Comparison of ENCODE assay signal across 8 cellular contexts in genomic region chr11:112962854-112963367, GRCh38. TPM values are rescaled to one million over a fixed set of nuclear protein-coding genes. Genes with fewer than 3 reads are reported as not detected.
A peak's percentile ranks its signal among the peaks of the same experiment; 100 is the strongest.
DNase-seq lines count a peak whose midpoint lies in the region; TF ChIP-seq lines count a peak whose summit lies in the region.

No MANE protein-coding gene starts in this region.

- peaks cover 64% of the 10 kb centered on the region for H3K27me3 Mint-ChIP-seq in activated CD4-positive, alpha-beta T cell treated with anti-CD3 and anti-CD28 coated beads, Interleukin-2, amount 10 ng/mL, durations not matched to agents 24 days and 14 days
- peaks cover 65% of the 10 kb centered on the region for H3K27me3 Mint-ChIP-seq in stimulated activated naive CD8-positive, alpha-beta T cell treated with anti-CD3 and anti-CD28 coated beads, Interleukin-15, Interleukin-2, amounts not matched to agents 100 ng/mL and 50 ng/mL, for 24 hours

- peak overlapping the region; percentile 82 for H3K4me3 Mint-ChIP-seq in activated CD4-positive, alpha-beta T cell treated with anti-CD3 and anti-CD28 coated beads, Interleukin-2, amount 10 ng/mL, durations not matched to agents 24 days and 14 days
- peak overlapping the region; percentile 80 for H3K4me3 Mint-ChIP-seq in stimulated activated naive CD8-positive, alpha-beta T cell treated with anti-CD3 and anti-CD28 coated beads, Interleukin-15, Interleukin-2, amounts not matched to agents 100 ng/mL and 50 ng/mL, for 24 hours

- peak overlapping the region; percentile 53 for H3K4me3 ChIP-seq in choroid plexus epithelial cell (ENCODE audit: low read depth, low read length)
- H3K4me3 ChIP-seq in effector memory CD4-positive, alpha-beta T cell (ENCODE audit: insufficient read depth, low read depth, low read length, poor library complexity, severe bottlenecking): no peak overlapping the region

- no peak overlapping the region for H3K27ac Mint-ChIP-seq in activated CD4-positive, alpha-beta T cell treated with anti-CD3 and anti-CD28 coated beads, Interleukin-2, amount 10 ng/mL, durations not matched to agents 24 days and 14 days
- H3K27ac Mint-ChIP-seq in stimulated activated naive CD8-positive, alpha-beta T cell treated with anti-CD3 and anti-CD28 coated beads, Interleukin-15, Interleukin-2, amounts not matched to agents 100 ng/mL and 50 ng/mL, for 24 hours: no peak overlapping the region

- intact Hi-C loops in activated CD4-positive, alpha-beta T cell treated with anti-CD3 and anti-CD28 coated beads, Interleukin-2, amount 10 ng/mL, durations not matched to agents 24 days and 14 days (cut with micrococcal nuclease): no loop called here

- H3K4me1 Mint-ChIP-seq in activated CD4-positive, alpha-beta T cell treated with anti-CD3 and anti-CD28 coated beads, Interleukin-2, amount 10 ng/mL, durations not matched to agents 24 days and 14 days: peaks cover 12% of the 10 kb centered on the region
- peaks cover 14% of the 10 kb centered on the region for H3K4me1 Mint-ChIP-seq in stimulated activated naive CD8-positive, alpha-beta T cell treated with anti-CD3 and anti-CD28 coated beads, Interleukin-15, Interleukin-2, amounts not matched to agents 100 ng/mL and 50 ng/mL, for 24 hours (ENCODE audit: low read depth)

- H3K36me3 Mint-ChIP-seq in activated CD4-positive, alpha-beta T cell treated with anti-CD3 and anti-CD28 coated beads, Interleukin-2, amount 10 ng/mL, durations not matched to agents 24 days and 14 days (ENCODE audit: low read depth): no peaks in the 10 kb centered on the region
- H3K36me3 Mint-ChIP-seq in stimulated activated naive CD8-positive, alpha-beta T cell treated with anti-CD3 and anti-CD28 coated beads, Interleukin-15, Interleukin-2, amounts not matched to agents 100 ng/mL and 50 ng/mL, for 24 hours (ENCODE audit: low read depth): peaks cover 4% of the 10 kb centered on the region

- no peaks in the 10 kb centered on the region for H3K36me3 ChIP-seq in effector memory CD4-positive, alpha-beta T cell (ENCODE audit: control insufficient read depth, insufficient read depth, low read length)

- no peak for TF ChIP-seq CTCF in choroid plexus epithelial cell (conservative IDR thresholded peaks at IDR 0.05; ENCODE audit: low read depth, low read length)

- H3K4me1 ChIP-seq in effector memory CD4-positive, alpha-beta T cell (ENCODE audit: control insufficient read depth, insufficient read depth, low read length, poor library complexity, severe bottlenecking): peaks cover 9% of the 10 kb centered on the region

- H3K9me3 Mint-ChIP-seq in activated CD4-positive, alpha-beta T cell treated with anti-CD3 and anti-CD28 coated beads, Interleukin-2, amount 10 ng/mL, durations not matched to agents 24 days and 14 days: no peaks in the 10 kb centered on the region
- no peaks in the 10 kb centered on the region for H3K9me3 Mint-ChIP-seq in stimulated activated naive CD8-positive, alpha-beta T cell treated with anti-CD3 and anti-CD28 coated beads, Interleukin-15, Interleukin-2, amounts not matched to agents 100 ng/mL and 50 ng/mL, for 24 hours

- H3K9me3 ChIP-seq in effector memory CD4-positive, alpha-beta T cell (ENCODE audit: control insufficient read depth, low read length): no peaks in the 10 kb centered on the region

- H3K27me3 ChIP-seq in effector memory CD4-positive, alpha-beta T cell (replicated peaks; ENCODE audit: control insufficient read depth, insufficient read depth, low read length, poor library complexity, severe bottlenecking): peaks cover 25% of the 10 kb centered on the region

- H3K27ac ChIP-seq in effector memory CD4-positive, alpha-beta T cell (ENCODE audit: insufficient read depth, low read length, poor library complexity, severe bottlenecking): no peak overlapping the region

- peak; percentile 56 for DNase-seq in activated CD4-positive, alpha-beta T cell treated with anti-CD3 and anti-CD28 coated beads, Interleukin-2, amount 10 ng/mL, durations not matched to agents 24 days and 14 days
- DNase-seq in activated CD4-positive, alpha-beta T cell treated with anti-CD3 and anti-CD28 coated beads for 1 hour: no peak
- peak; percentile 85 to 93 for DNase-seq in NCI-H446 (lab: John Stamatoyannopoulos, UW)
- DNase-seq in choroid plexus epithelial cell (ENCODE audit: low read depth): no peak
- peak; percentile 10 for DNase-seq in kidney tubule cell (ENCODE audit: low spot score)
- no peak for DNase-seq in COLO829 (ENCODE audit: low spot score)
- no peak for DNase-seq in effector memory CD4-positive, alpha-beta T cell

RNA-seq across cellular contexts. Expression of gene NCAM1, which starts 1.7 kb away (rescaled TPM):
- total RNA-seq in activated CD4-positive, alpha-beta T cell treated with anti-CD3 and anti-CD28 coated beads, Interleukin-2, amount 10 ng/mL, durations not matched to agents 24 days and 14 days: not detected in 2 replicates

Comparison
In these comparisons a context has a peak if more than half of its experiments do, and no peak if none do; other contexts are left out.
1. DNase-seq: peak in activated CD4-positive, alpha-beta T cell treated with anti-CD3 and anti-CD28 coated beads, Interleukin-2, amount 10 ng/mL, durations not matched to agents 24 days and 14 days (single experiment), NCI-H446 (2 of 2) and kidney tubule cell (single experiment); none in activated CD4-positive, alpha-beta T cell treated with anti-CD3 and anti-CD28 coated beads for 1 hour (single experiment), choroid plexus epithelial cell (single experiment), COLO829 (single experiment) and effector memory CD4-positive, alpha-beta T cell (0 of 3).